Comparison of ENCODE assay signal across 8 cellular contexts in the genomic region with DNA sequence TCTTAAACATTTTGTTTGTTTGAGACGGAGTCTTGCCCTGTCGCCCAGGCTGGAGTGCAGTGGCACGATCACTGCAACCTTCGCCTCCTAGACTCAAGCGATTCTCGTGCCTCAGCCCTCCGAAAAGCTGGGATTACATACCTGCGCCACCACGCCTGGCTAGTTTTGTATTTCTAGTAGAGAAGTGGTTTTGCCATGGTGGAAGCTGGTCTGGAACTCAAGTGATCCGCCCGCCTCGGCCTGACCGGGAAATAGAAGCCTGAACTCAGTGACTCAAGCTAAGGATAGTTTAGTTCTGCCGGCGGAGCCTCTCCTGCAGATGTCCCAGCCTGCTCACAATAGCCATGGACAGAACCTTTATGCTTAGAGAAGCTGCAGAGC. TPM values are rescaled to one million over a fixed set of nuclear protein-coding genes. Genes with fewer than 3 reads are reported as not detected.
A peak's percentile ranks its signal among the peaks of the same experiment; 100 is the strongest.
DNase-seq lines count a peak whose midpoint lies in the region; ATAC-seq, FAIRE-seq and TF ChIP-seq lines count a peak whose summit lies in the region.

No MANE protein-coding gene starts in this region.

- H3K36me3 ChIP-seq in ES-I3 (ENCODE audit: insufficient read depth, low read length) (peaks cover 10% of the 10 kb centered on the region; the same call in 1 of the 2 replicates), liver (ENCODE audit: control insufficient read depth in 4 of 4, insufficient read depth in 3 of 4, low read depth in 1 of 4, low read length in 3 of 4) (peaks cover 0 to 9% (median 4%) of the 10 kb centered on the region in 4 donors)

- FAIRE-seq in HTR-8/SVneo (lab: Jason Lieb, UNC), result no peak

- H3K9me3 ChIP-seq in ES-I3 (ENCODE audit: control insufficient read depth, insufficient read depth, low read length) (no peaks in the 10 kb centered on the region), liver (ENCODE audit: control insufficient read depth in 4 of 4, low read length in 3 of 4) (no peaks in the 10 kb centered on the region)

- H3K4me3 ChIP-seq in liver (ENCODE audit: low read depth in 1 of 3, low read length in 3 of 3), result peak overlapping the region; percentile 64 to 98 (median 96)

- under 1% methylated on average over 15 of the region's 15 CpGs for WGBS in liver

- no peak for TF ChIP-seq CTCF in liver (IDR thresholded peaks at IDR 0.05; ENCODE audit: low read depth, low read length, missing input control)

- peak; percentile 27 for ATAC-seq in GM21381 (IDR thresholded peaks at IDR 0.05; ENCODE audit: unreplicated experiment)

- H3K4me1 ChIP-seq in ES-I3 (ENCODE audit: insufficient read depth, low read length) (peaks cover 4% of the 10 kb centered on the region; the same call in 1 of the 2 replicates), liver (ENCODE audit: control insufficient read depth in 4 of 4, insufficient read depth in 4 of 4, low read length in 3 of 4) (peaks cover 2 to 21% (median 12%) of the 10 kb centered on the region in 4 donors)

- H3K9ac ChIP-seq in ES-I3 (ENCODE audit: low read depth, low read length) (peak overlapping the region; percentile 97), liver (ENCODE audit: low read depth in 1 of 2, low read length in 2 of 2) (peak overlapping the region; percentile 96 to 98)

- H3K27ac ChIP-seq in liver (ENCODE audit: low read depth in 1 of 2, low read length in 2 of 2), result peak overlapping the region; percentile 94 to 100

- H3K27me3 ChIP-seq in liver (ENCODE audit: control insufficient read depth in 4 of 4, insufficient read depth in 4 of 4, low read length in 3 of 4), result no peaks in the 10 kb centered on the region

- TF ChIP-seq RAD21 in liver (IDR thresholded peaks at IDR 0.05), result no peak

- DNase-seq in HTR-8/SVneo (ENCODE audit: insufficient read length, low spot score), result peak; percentile 10
- DNase-seq in T-helper 22 cell (ENCODE audit: low read depth), result peak; percentile 2
- peak; percentile 74 for DNase-seq in dermis blood vessel endothelial cell
- DNase-seq in stimulated activated CD8-positive, alpha-beta memory T cell treated with anti-CD3 and anti-CD28 coated beads, Interleukin-2, amount 100 ng/mL, for 48 hours (ENCODE audit: low read depth in 2 of 2), result peak; percentile 5 to 16
- no peak for DNase-seq in effector CD4-positive, alpha-beta T cell

TF ChIP-seq in liver, 16 proteins besides CTCF, POLR2A, EP300 and RAD21:
- peak; percentile 64 for TF ChIP-seq YY1 (IDR thresholded peaks at IDR 0.05)
- TF ChIP-seq, protein P1, sequence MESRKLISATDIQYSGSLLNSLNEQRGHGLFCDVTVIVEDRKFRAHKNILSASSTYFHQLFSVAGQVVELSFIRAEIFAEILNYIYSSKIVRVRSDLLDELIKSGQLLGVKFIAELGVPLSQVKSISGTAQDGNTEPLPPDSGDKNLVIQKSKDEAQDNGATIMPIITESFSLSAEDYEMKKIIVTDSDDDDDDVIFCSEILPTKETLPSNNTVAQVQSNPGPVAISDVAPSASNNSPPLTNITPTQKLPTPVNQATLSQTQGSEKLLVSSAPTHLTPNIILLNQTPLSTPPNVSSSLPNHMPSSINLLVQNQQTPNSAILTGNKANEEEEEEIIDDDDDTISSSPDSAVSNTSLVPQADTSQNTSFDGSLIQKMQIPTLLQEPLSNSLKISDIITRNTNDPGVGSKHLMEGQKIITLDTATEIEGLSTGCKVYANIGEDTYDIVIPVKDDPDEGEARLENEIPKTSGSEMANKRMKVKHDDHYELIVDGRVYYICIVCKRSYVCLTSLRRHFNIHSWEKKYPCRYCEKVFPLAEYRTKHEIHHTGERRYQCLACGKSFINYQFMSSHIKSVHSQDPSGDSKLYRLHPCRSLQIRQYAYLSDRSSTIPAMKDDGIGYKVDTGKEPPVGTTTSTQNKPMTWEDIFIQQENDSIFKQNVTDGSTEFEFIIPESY (IDR thresholded peaks at IDR 0.05), result no peak

RNA-seq across cellular contexts. Expression of a gene that starts 53.0 kb away (rescaled TPM):
- total RNA-seq in dermis blood vessel endothelial cell, result 23.3 and 25.1 TPM in 2 replicates
- total RNA-seq in liver, result 1 to 10 TPM; 8.4 to 9.0 TPM
- 1 to 10 TPM; 2.4 to 3.4 TPM for polyA plus RNA-seq in liver
